In genomic region chr1:168535536-168535935, GRCh38 we compare ENCODE assay signal across 1 cellular context.
TF ChIP-seq lines count a peak whose summit lies in the region.

No MANE protein-coding gene starts in this region.

TF ChIP-seq in HepG2, 621 proteins besides CTCF, POLR2A, EP300 and RAD21:
- TF ChIP-seq ZNF367 (CRISPR knock-in tag; IDR thresholded peaks at IDR 0.05; ENCODE audit: borderline replicate concordance), result no peak
- no peak for TF ChIP-seq ZNF496 (CRISPR knock-in tag; IDR thresholded peaks at IDR 0.05; ENCODE audit: insufficient replicate concordance)
- TF ChIP-seq ATAD3A (CRISPR knock-in tag; IDR thresholded peaks at IDR 0.05), result no peak
- no peak for TF ChIP-seq ZBTB26 (CRISPR knock-in tag; IDR thresholded peaks at IDR 0.05; ENCODE audit: borderline replicate concordance)
- TF ChIP-seq ZBED4 (CRISPR knock-in tag; IDR thresholded peaks at IDR 0.05; ENCODE audit: borderline replicate concordance), result no peak
- TF ChIP-seq TBL1XR1 (IDR thresholded peaks at IDR 0.05; ENCODE audit: borderline replicate concordance, low read length, partially characterized antibody), result no peak
- TF ChIP-seq U2AF1 (optimal IDR thresholded peaks at IDR 0.05; ENCODE audit: low read depth, low read length), result no peak
- no peak for TF ChIP-seq EZH2 (conservative IDR thresholded peaks at IDR 0.05; ENCODE audit: low read depth, low read length)
- TF ChIP-seq GRHL1 (CRISPR knock-in tag; conservative IDR thresholded peaks at IDR 0.05), result no peak
- no peak for TF ChIP-seq CHCHD3 (CRISPR knock-in tag; IDR thresholded peaks at IDR 0.05)
- no peak for TF ChIP-seq ZNF720 (CRISPR knock-in tag; IDR thresholded peaks at IDR 0.05)
- TF ChIP-seq NR2F2 (IDR thresholded peaks at IDR 0.05; ENCODE audit: borderline replicate concordance, low read depth), result no peak
- no peak for TF ChIP-seq SOX6 (IDR thresholded peaks at IDR 0.05)
- no peak for TF ChIP-seq SOX6 (CRISPR knock-in tag; IDR thresholded peaks at IDR 0.05)
- TF ChIP-seq CBFB (CRISPR knock-in tag; IDR thresholded peaks at IDR 0.05), result no peak
- TF ChIP-seq FOXC1 (CRISPR knock-in tag; IDR thresholded peaks at IDR 0.05; ENCODE audit: borderline replicate concordance), result no peak
- no peak for TF ChIP-seq ZNF282 (IDR thresholded peaks at IDR 0.05; ENCODE audit: partially characterized antibody)
- no peak for TF ChIP-seq RFX3 (CRISPR knock-in tag; IDR thresholded peaks at IDR 0.05)
- TF ChIP-seq FIP1L1 (IDR thresholded peaks at IDR 0.05; ENCODE audit: borderline replicate concordance, insufficient read depth, low read depth, low read length), result no peak
- TF ChIP-seq NR0B2 (CRISPR knock-in tag; IDR thresholded peaks at IDR 0.05), result no peak
- TF ChIP-seq PCBP1 (IDR thresholded peaks at IDR 0.05; ENCODE audit: borderline replicate concordance, low read depth, low read length), result no peak
